8 cellular contexts compared by ENCODE assay signal in genomic region chr2:95158891-95159619, GRCh38. TPM values are rescaled to one million over a fixed set of nuclear protein-coding genes. Genes with fewer than 3 reads are reported as not detected.
DNase-seq lines count a peak whose midpoint lies in the region; ATAC-seq and TF ChIP-seq lines count a peak whose summit lies in the region.

No MANE protein-coding gene starts in this region.

- peak; percentile 50 for DNase-seq in stimulated activated CD4-positive, alpha-beta T cell treated with anti-CD3 and anti-CD28 coated beads, Interleukin-15, amount 100 ng/mL, for 24 hours
- DNase-seq in stimulated activated CD4-positive, alpha-beta T cell treated with anti-CD3 and anti-CD28 coated beads, Interleukin-12 subunit alpha, Interleukin-12 subunit beta, amount 100 ng/mL, for 4 hours = no peak
- peak; percentile 78 for DNase-seq in NCI-H146 (lab: John Stamatoyannopoulos, UW)
- DNase-seq in activated T-cell treated with anti-CD3 and anti-CD28 coated beads, Interleukin-2, amount 50 U/mL, for 72 hours = peak; percentile 3 to 39
- DNase-seq in foreskin melanocyte = peak; percentile 23
- peak; percentile 42 to 57 for DNase-seq in uterus

- H3K27me3 Mint-ChIP-seq in activated T-cell treated with anti-CD3 and anti-CD28 coated beads, Interleukin-2, amount 50 U/mL, for 72 hours (ENCODE audit: low read depth) = no peaks in the 10 kb centered on the region
- H3K27me3 Mint-ChIP-seq in nephron (ENCODE audit: low read depth) = no peaks in the 10 kb centered on the region

- H3K4me3 Mint-ChIP-seq in activated T-cell treated with anti-CD3 and anti-CD28 coated beads, Interleukin-2, amount 50 U/mL, for 72 hours = peak overlapping the region; percentile 86 to 88
- peak overlapping the region; percentile 90 for H3K4me3 Mint-ChIP-seq in nephron

- TF ChIP-seq POLR2A in uterus (IDR thresholded peaks at IDR 0.05) = no peak

- TF ChIP-seq CTCF in nephron (IDR thresholded peaks at IDR 0.05; ENCODE audit: unreplicated experiment in 3 of 3) (no peak), uterus (IDR thresholded peaks at IDR 0.05) (no peak)

- peaks cover 16 to 20% of the 10 kb centered on the region in 2 donors for H3K36me3 Mint-ChIP-seq in activated T-cell treated with anti-CD3 and anti-CD28 coated beads, Interleukin-2, amount 50 U/mL, for 72 hours (ENCODE audit: insufficient read depth in 2 of 2)
- peaks cover 40% of the 10 kb centered on the region for H3K36me3 Mint-ChIP-seq in nephron (ENCODE audit: low read depth)

- peaks cover 5 to 11% of the 10 kb centered on the region in 2 donors for H3K9me3 Mint-ChIP-seq in activated T-cell treated with anti-CD3 and anti-CD28 coated beads, Interleukin-2, amount 50 U/mL, for 72 hours
- H3K9me3 Mint-ChIP-seq in nephron = peaks cover 21% of the 10 kb centered on the region

- H3K4me1 Mint-ChIP-seq in activated T-cell treated with anti-CD3 and anti-CD28 coated beads, Interleukin-2, amount 50 U/mL, for 72 hours (ENCODE audit: low read depth) = peaks cover 15% of the 10 kb centered on the region
- peaks cover 1% of the 10 kb centered on the region for H3K4me1 Mint-ChIP-seq in nephron

- ATAC-seq in HG02571 (IDR thresholded peaks at IDR 0.05; ENCODE audit: unreplicated experiment) = peak; percentile 43
- peak; percentile 69 to 80 for ATAC-seq in activated T-cell treated with anti-CD3 and anti-CD28 coated beads, Interleukin-2, amount 50 U/mL, for 72 hours (replicated peaks in 1 of 2)

- H3K27ac ChIP-seq in uterus = peak overlapping the region; percentile 88 to 91

- no peaks in the 10 kb centered on the region for H3K9me3 ChIP-seq in uterus

- H3K4me3 ChIP-seq in uterus = peak overlapping the region; percentile 77 to 85

- no peak overlapping the region for H3K27ac Mint-ChIP-seq in activated T-cell treated with anti-CD3 and anti-CD28 coated beads, Interleukin-2, amount 50 U/mL, for 72 hours
- H3K27ac Mint-ChIP-seq in nephron = peak overlapping the region in 1 of 3 experiments; percentile 63

- H3K27me3 ChIP-seq in uterus = no peaks in the 10 kb centered on the region

- peaks cover 0 to 3% of the 10 kb centered on the region in 2 donors for H3K4me1 ChIP-seq in uterus

- intact Hi-C loops in uterus (cut with DNase I; ENCODE audit: low total_unique reads) = no loop called here

- no peaks in the 10 kb centered on the region for H3K36me3 ChIP-seq in uterus

RNA-seq across cellular contexts. Expression of gene ZNF514, which starts 0.6 kb away (rescaled TPM):
- 10 to 100 TPM; 12.3 to 15.3 TPM for total RNA-seq in activated T-cell treated with anti-CD3 and anti-CD28 coated beads, Interleukin-2, amount 50 U/mL, for 72 hours
- 10 to 100 TPM; 13.3 to 38.4 (median 23.7) TPM for total RNA-seq in uterus

RNA-seq across cellular contexts. Expression of gene ZNF2, which starts 6.6 kb away (rescaled TPM):
- total RNA-seq in activated T-cell treated with anti-CD3 and anti-CD28 coated beads, Interleukin-2, amount 50 U/mL, for 72 hours = 1 to 10 TPM; 3.0 to 4.7 TPM
- 10 to 100 TPM in 2 of 4 donors, 1 to 10 TPM in 2; 5.9 to 20.2 (median 8.7) TPM for total RNA-seq in uterus

RNA-seq across cellular contexts. Expression of gene MRPS5, which starts 37.4 kb away (rescaled TPM):
- total RNA-seq in activated T-cell treated with anti-CD3 and anti-CD28 coated beads, Interleukin-2, amount 50 U/mL, for 72 hours = 10 to 100 TPM; 65.4 to 82.0 TPM
- total RNA-seq in uterus = 10 to 100 TPM in 3 of 4 donors, 1 to 10 TPM in 1; 7.2 to 50.3 (median 28.6) TPM

RNA-seq across cellular contexts. Expression of gene ZNF892, which starts 48.3 kb away (rescaled TPM):
- 1 to 10 TPM; 4.1 to 7.2 TPM for total RNA-seq in activated T-cell treated with anti-CD3 and anti-CD28 coated beads, Interleukin-2, amount 50 U/mL, for 72 hours
- total RNA-seq in uterus = 10 to 100 TPM in 2 of 4 donors, 1 to 10 TPM in 1, under 1 TPM in 1; 0.88 to 19.6 (median 6.9) TPM
